ENCODE assay signal across 8 cellular contexts in genomic region chr12:56358836-56359532, GRCh38. TPM values are rescaled to one million over a fixed set of nuclear protein-coding genes. Genes with fewer than 3 reads are reported as not detected.
DNase-seq lines count a peak whose midpoint lies in the region; ATAC-seq lines count a peak whose summit lies in the region.

No MANE protein-coding gene starts in this region.

- ATAC-seq in activated naive CD4-positive, alpha-beta T cell treated with anti-CD3 and anti-CD28 coated beads, Interleukin-2, amount 50 U/mL, for 72 hours: no peak
- peak; percentile 39 for ATAC-seq in sciatic nerve

- H3K9me3 Mint-ChIP-seq in activated naive CD4-positive, alpha-beta T cell treated with anti-CD3 and anti-CD28 coated beads, Interleukin-2, amount 50 U/mL, for 72 hours: no peaks in the 10 kb centered on the region

- peak; percentile 64 for DNase-seq in AG08396 (ENCODE audit: low spot score)
- DNase-seq in HS-5 (ENCODE audit: low read depth): peak; percentile 70
- no peak for DNase-seq in activated naive CD4-positive, alpha-beta T cell treated with anti-CD3 and anti-CD28 coated beads, Interleukin-2, amount 50 U/mL, for 72 hours (ENCODE audit: low spot score in 2 of 2)
- DNase-seq in hepatic stellate cell (ENCODE audit: low spot score): peak; percentile 74
- DNase-seq in sciatic nerve (ENCODE audit: low spot score): no peak
- DNase-seq in NCI-H1417 (lab: John Stamatoyannopoulos, UW): no peak
- DNase-seq in COR-L47 (lab: John Stamatoyannopoulos, UW): no peak
- DNase-seq in NCI-H510A treated with DMSO at 0.1 percent for 48 hours (lab: John Stamatoyannopoulos, UW): no peak

- peaks cover 10 to 20% of the 10 kb centered on the region in 2 donors for H3K36me3 Mint-ChIP-seq in activated naive CD4-positive, alpha-beta T cell treated with anti-CD3 and anti-CD28 coated beads, Interleukin-2, amount 50 U/mL, for 72 hours

- peak overlapping the region; percentile 99 for H3K27ac Mint-ChIP-seq in activated naive CD4-positive, alpha-beta T cell treated with anti-CD3 and anti-CD28 coated beads, Interleukin-2, amount 50 U/mL, for 72 hours

- intact Hi-C loops in sciatic nerve (cut with DNase I): loop anchor here (10.0 kb wide), 1 partner anchor 96 kb away; the partner anchor contains the start of gene MIP

RNA-seq across cellular contexts. Expression of gene STAT2, which starts 0.9 kb away (rescaled TPM):
- 100 to 1,000 TPM; 170 to 172 TPM for total RNA-seq in activated naive CD4-positive, alpha-beta T cell treated with anti-CD3 and anti-CD28 coated beads, Interleukin-2, amount 50 U/mL, for 72 hours
- 195 TPM for total RNA-seq in sciatic nerve

RNA-seq across cellular contexts. Expression of gene APOF, which starts 3.7 kb away (rescaled TPM):
- total RNA-seq in activated naive CD4-positive, alpha-beta T cell treated with anti-CD3 and anti-CD28 coated beads, Interleukin-2, amount 50 U/mL, for 72 hours: not detected
- not detected for total RNA-seq in sciatic nerve

RNA-seq across cellular contexts. Expression of gene IL23A, which starts 20.3 kb away (rescaled TPM):
- 10 to 100 TPM in 1 of 2 donors, 1 to 10 TPM in 1; 9.6 to 20.9 TPM for total RNA-seq in activated naive CD4-positive, alpha-beta T cell treated with anti-CD3 and anti-CD28 coated beads, Interleukin-2, amount 50 U/mL, for 72 hours
- not detected for total RNA-seq in sciatic nerve

RNA-seq across cellular contexts. Expression of gene PAN2, which starts 25.2 kb away (rescaled TPM):
- 10 to 100 TPM; 54.0 to 71.4 TPM for total RNA-seq in activated naive CD4-positive, alpha-beta T cell treated with anti-CD3 and anti-CD28 coated beads, Interleukin-2, amount 50 U/mL, for 72 hours
- total RNA-seq in sciatic nerve: 101 TPM

RNA-seq across cellular contexts. Expression of gene CNPY2, which starts 43.2 kb away (rescaled TPM):
- total RNA-seq in activated naive CD4-positive, alpha-beta T cell treated with anti-CD3 and anti-CD28 coated beads, Interleukin-2, amount 50 U/mL, for 72 hours: 100 to 1,000 TPM in 1 of 2 donors, 10 to 100 TPM in 1; 58.2 to 112 TPM
- total RNA-seq in sciatic nerve: 87.3 TPM

Comparison
In these comparisons a context has a peak if more than half of its experiments do, and no peak if none do; other contexts are left out.
1. DNase-seq: peak in AG08396 (single experiment), HS-5 (single experiment) and hepatic stellate cell (single experiment); none in activated naive CD4-positive, alpha-beta T cell treated with anti-CD3 and anti-CD28 coated beads, Interleukin-2, amount 50 U/mL, for 72 hours (0 of 2), sciatic nerve (single experiment), NCI-H1417 (0 of 3), COR-L47 (single experiment) and NCI-H510A treated with DMSO at 0.1 percent for 48 hours (single experiment).